ENCODE assay signal across 1 cellular context in the genomic region with DNA sequence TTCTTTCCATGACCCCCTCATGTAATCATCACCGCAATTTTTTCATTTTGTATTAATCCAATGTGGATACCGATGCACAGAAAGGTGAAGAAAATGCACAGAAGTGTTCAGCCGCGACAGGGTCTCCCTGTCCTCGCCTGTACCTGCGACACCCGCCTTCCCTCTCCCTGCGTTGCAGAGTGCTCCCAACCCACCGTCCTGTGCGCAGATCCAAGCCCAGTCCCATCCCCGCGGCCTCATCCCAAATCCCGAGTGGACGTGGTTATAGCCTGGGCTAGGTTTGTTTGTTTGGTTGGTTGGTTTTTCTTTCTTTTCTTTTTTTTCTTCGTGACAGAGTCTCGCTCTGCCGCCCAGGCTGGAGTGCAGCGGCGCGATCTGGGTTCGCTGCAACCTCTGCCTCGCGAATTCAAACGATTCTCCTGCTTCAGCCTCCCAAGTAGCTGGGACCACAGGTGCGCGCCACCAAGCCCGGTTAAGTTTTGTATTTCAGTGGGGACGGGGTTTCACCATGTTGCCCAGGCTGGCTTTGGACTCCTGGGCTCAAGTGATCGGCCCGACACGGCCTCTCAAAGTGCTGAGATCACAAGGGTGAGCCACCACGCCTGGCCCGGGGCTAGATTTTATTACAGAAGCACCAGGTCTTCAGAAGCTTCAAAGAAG.
TF ChIP-seq lines count a peak whose summit lies in the region.

No MANE protein-coding gene starts in this region.

TF ChIP-seq in SK-N-SH, 30 proteins besides CTCF, POLR2A, EP300 and RAD21 (continued from another document):
- TF ChIP-seq USF1 (IDR thresholded peaks at IDR 0.05; ENCODE audit: borderline replicate concordance, low read depth) (no peak), TAF1 (IDR thresholded peaks at IDR 0.05; ENCODE audit: borderline replicate concordance, low read depth, low read length) (no peak), TCF12 (IDR thresholded peaks at IDR 0.05) (no peak), SIN3A (IDR thresholded peaks at IDR 0.05; ENCODE audit: borderline replicate concordance, low read depth, low read length) (no peak), FOXJ3 (CRISPR knock-in tag; IDR thresholded peaks at IDR 0.05) (no peak), FOSL2 (IDR thresholded peaks at IDR 0.05; ENCODE audit: borderline replicate concordance, low read depth) (no peak), NRF1 (IDR thresholded peaks at IDR 0.05; ENCODE audit: low read depth, low read length) (no peak), RFX5 (IDR thresholded peaks at IDR 0.05; ENCODE audit: low read length) (no peak)
